ENCODE assay signal across 9 cellular contexts in the genomic region with DNA sequence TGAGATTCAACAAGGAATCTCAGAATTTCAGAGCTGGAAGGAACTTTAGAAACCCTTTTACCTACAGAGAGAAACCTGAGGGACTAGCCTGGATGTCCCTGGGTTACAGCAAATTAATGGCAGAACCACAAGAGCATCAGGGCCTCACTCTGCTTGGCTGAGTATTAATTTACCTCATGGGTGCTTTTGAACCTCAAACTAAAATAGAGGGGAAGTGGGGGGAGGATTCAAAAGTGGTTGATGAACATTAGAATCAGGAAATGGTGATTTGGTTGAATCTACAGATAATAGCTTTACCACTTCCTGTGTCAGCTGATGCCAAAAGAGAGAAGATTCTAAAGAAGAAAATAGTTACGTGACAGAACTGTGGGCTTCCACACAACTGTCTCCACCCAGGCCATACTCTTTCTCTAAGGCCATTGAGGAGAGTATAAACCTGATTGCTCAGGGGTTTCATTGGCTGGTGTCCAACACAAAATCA. TPM values are rescaled to one million over a fixed set of nuclear protein-coding genes. Genes with fewer than 3 reads are reported as not detected.
A peak's percentile ranks its signal among the peaks of the same experiment; 100 is the strongest.
DNase-seq lines count a peak whose midpoint lies in the region; ATAC-seq lines count a peak whose summit lies in the region.
"Had no signal": no experiment of that assay in that cellular context is flagged by ENCODE, and none has a peak within 500 bp of the region (broad histone marks: within the 10 kb centered on the region; RNA-seq: fewer than 3 reads in every experiment).

No MANE protein-coding gene starts in this region.

- H4K5ac ChIP-seq in mesendoderm (ENCODE audit: low read length), result no peak overlapping the region

- no peaks in the 10 kb centered on the region for H3K4me1 ChIP-seq in mesendoderm (ENCODE audit: control insufficient read depth, low read depth, low read length)

- no peaks in the 10 kb centered on the region for H3K36me3 Mint-ChIP-seq in activated CD4-positive, alpha-beta memory T cell treated with anti-CD3 and anti-CD28 coated beads for 36 hours

- H3K27ac Mint-ChIP-seq in activated CD4-positive, alpha-beta memory T cell treated with anti-CD3 and anti-CD28 coated beads for 36 hours, result peak overlapping the region; percentile 88

- no peak overlapping the region for H2BK120ac ChIP-seq in mesendoderm (ENCODE audit: low read depth, low read length)

- H3K18ac ChIP-seq in mesendoderm (ENCODE audit: low read length), result no peak overlapping the region

- peak; percentile 36 for DNase-seq in CMK (ENCODE audit: low read depth)
- peak; percentile 48 for DNase-seq in activated CD4-positive, alpha-beta memory T cell treated with anti-CD3 and anti-CD28 coated beads for 36 hours
- no peak for DNase-seq in mesendoderm
- no peak for DNase-seq in Right ventricle myocardium inferior (ENCODE audit: missing footprints)
- DNase-seq in epidermal melanocyte (ENCODE audit: insufficient read length, low spot score), result no peak
- no peak for DNase-seq in middle frontal gyrus (ENCODE audit: extremely low spot score, low spot score)

- ATAC-seq in GM19324 (IDR thresholded peaks at IDR 0.05; ENCODE audit: low FRiP score, unreplicated experiment) (peak; percentile 68), HG03354 (IDR thresholded peaks at IDR 0.05; ENCODE audit: poor library complexity, severe bottlenecking, unreplicated experiment) (peak; percentile 64), Right ventricle myocardium inferior (no peak)
- ATAC-seq: HCT116 had no signal

- no peaks in the 10 kb centered on the region for H3K27me3 Mint-ChIP-seq in activated CD4-positive, alpha-beta memory T cell treated with anti-CD3 and anti-CD28 coated beads for 36 hours

- no peaks in the 10 kb centered on the region for H3K27me3 ChIP-seq in mesendoderm (ENCODE audit: insufficient read depth, low read length, poor library complexity)

- no peaks in the 10 kb centered on the region for H3K79me1 ChIP-seq in mesendoderm (ENCODE audit: low read length)

- H3K9me3 Mint-ChIP-seq in activated CD4-positive, alpha-beta memory T cell treated with anti-CD3 and anti-CD28 coated beads for 36 hours, result peaks cover 4% of the 10 kb centered on the region

- H3K23ac ChIP-seq in mesendoderm (ENCODE audit: low read length), result no peak overlapping the region

- H3K4me1 Mint-ChIP-seq in activated CD4-positive, alpha-beta memory T cell treated with anti-CD3 and anti-CD28 coated beads for 36 hours (ENCODE audit: low read depth), result peaks cover 92% of the 10 kb centered on the region

- H2BK15ac ChIP-seq in mesendoderm (replicated peaks; ENCODE audit: low read depth), result no peak overlapping the region

- no peak overlapping the region for H3K27ac ChIP-seq in mesendoderm (ENCODE audit: low read depth, low read length)

- no peak overlapping the region for H2BK5ac ChIP-seq in mesendoderm (ENCODE audit: low read length)

- no peak overlapping the region for H3K4me3 ChIP-seq in mesendoderm (ENCODE audit: low read length)

- intact Hi-C loops in activated CD4-positive, alpha-beta memory T cell treated with anti-CD3 and anti-CD28 coated beads for 36 hours (cut with micrococcal nuclease), result loop anchor here (1.0 to 5.0 kb wide), 5 partner anchors 12 to 394 kb away; a partner anchor contains a TSS
- intact Hi-C loops in Right ventricle myocardium inferior (cut with DNase I), result no loop called here

- no peak overlapping the region for H3K56ac ChIP-seq in mesendoderm (ENCODE audit: low read length)

- CTCF ChIA-PET in activated CD4-positive, alpha-beta memory T cell treated with anti-CD3 and anti-CD28 coated beads for 36 hours (lab: Charles Lee), result interaction anchor here (0.9 to 3.5 kb wide), 4 partner anchors 13 to 141 kb away, joined by 3 to 27 read pairs (median 4); no protein-coding TSS in a partner anchor

- no peaks in the 10 kb centered on the region for H3K79me2 ChIP-seq in mesendoderm (ENCODE audit: control insufficient read depth, insufficient read depth, low read length)

- H3K4ac ChIP-seq in mesendoderm (ENCODE audit: low read depth, low read length), result no peak overlapping the region

- no peak overlapping the region for H3K9ac ChIP-seq in mesendoderm (ENCODE audit: low read length)

- H2AK5ac ChIP-seq in mesendoderm (ENCODE audit: low read length), result no peak overlapping the region

- WGBS in mesendoderm (ENCODE audit: extremely low coverage, insufficient coverage, low lambda C conversion rate), result no CpG with 5 or more reads among the region's 1 CpG

- H3K4me3 Mint-ChIP-seq in activated CD4-positive, alpha-beta memory T cell treated with anti-CD3 and anti-CD28 coated beads for 36 hours, result peak overlapping the region; percentile 7

- no peaks in the 10 kb centered on the region for H3K36me3 ChIP-seq in mesendoderm (ENCODE audit: control insufficient read depth, insufficient read depth, low read length)

- H3K4me2 ChIP-seq in mesendoderm (ENCODE audit: low read length), result no peak overlapping the region

- no peak overlapping the region for H4K8ac ChIP-seq in mesendoderm (ENCODE audit: low read depth, low read length)

- POLR2A ChIA-PET in activated CD4-positive, alpha-beta memory T cell treated with anti-CD3 and anti-CD28 coated beads for 36 hours (lab: Charles Lee), result interaction anchor here (0.7 to 2.1 kb wide), 3 partner anchors 13 to 28 kb away, joined by 4 to 8 read pairs (median 7); no protein-coding TSS in a partner anchor

RNA-seq across cellular contexts. Expression of a gene that starts 11.3 kb away (rescaled TPM):
- 10 to 100 TPM; 71.7 to 77.6 TPM for total RNA-seq in activated CD4-positive, alpha-beta memory T cell treated with anti-CD3 and anti-CD28 coated beads for 36 hours
- polyA plus RNA-seq in mesendoderm (2013, experiment 1 of 2), result 0.04 TPM
- not detected for polyA plus RNA-seq in mesendoderm (2013, experiment 2 of 2)
- 0.38 TPM for total RNA-seq in Right ventricle myocardium inferior

Comparison
In these comparisons a context has a peak if more than half of its experiments do, and no peak if none do; other contexts are left out.
1. DNase-seq: peak in CMK (single experiment) and activated CD4-positive, alpha-beta memory T cell treated with anti-CD3 and anti-CD28 coated beads for 36 hours (single experiment); none in mesendoderm (single experiment), Right ventricle myocardium inferior (single experiment), epidermal melanocyte (single experiment) and middle frontal gyrus (single experiment).
2. RNA of a gene that starts 11.3 kb away (total RNA-seq): 71.7 to 77.6 TPM in activated CD4-positive, alpha-beta memory T cell treated with anti-CD3 and anti-CD28 coated beads for 36 hours; 0.38 TPM in Right ventricle myocardium inferior (single experiment); every median in the first group is over 10 times any median in the second.